In the genomic region with DNA sequence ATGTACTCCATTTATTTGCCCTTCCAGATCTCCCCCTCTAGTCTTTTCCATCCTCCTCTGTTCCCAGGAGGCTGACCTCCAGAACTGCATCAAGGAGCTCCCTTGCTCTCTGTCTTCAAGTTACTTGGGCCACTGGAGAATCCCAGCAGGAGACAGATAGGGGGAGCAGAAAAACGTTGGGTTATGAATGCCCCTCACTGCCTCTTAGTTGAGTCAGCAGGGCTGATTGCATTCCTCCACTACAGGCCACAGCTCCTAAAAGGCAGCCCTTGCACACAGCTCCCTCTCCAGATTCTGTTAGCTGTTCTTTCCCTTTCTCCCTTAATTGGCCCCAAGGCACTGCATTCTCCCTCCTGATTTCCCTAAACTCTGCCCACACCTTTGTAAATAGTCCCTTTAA, we compare ENCODE assay signal across 1 cellular context.
TF ChIP-seq lines count a peak whose summit lies in the region.

No MANE protein-coding gene starts in this region.

TF ChIP-seq in GM23338, 12 proteins besides CTCF, POLR2A, EP300 and RAD21 (continued from another document):
- TF ChIP-seq, protein P1, sequence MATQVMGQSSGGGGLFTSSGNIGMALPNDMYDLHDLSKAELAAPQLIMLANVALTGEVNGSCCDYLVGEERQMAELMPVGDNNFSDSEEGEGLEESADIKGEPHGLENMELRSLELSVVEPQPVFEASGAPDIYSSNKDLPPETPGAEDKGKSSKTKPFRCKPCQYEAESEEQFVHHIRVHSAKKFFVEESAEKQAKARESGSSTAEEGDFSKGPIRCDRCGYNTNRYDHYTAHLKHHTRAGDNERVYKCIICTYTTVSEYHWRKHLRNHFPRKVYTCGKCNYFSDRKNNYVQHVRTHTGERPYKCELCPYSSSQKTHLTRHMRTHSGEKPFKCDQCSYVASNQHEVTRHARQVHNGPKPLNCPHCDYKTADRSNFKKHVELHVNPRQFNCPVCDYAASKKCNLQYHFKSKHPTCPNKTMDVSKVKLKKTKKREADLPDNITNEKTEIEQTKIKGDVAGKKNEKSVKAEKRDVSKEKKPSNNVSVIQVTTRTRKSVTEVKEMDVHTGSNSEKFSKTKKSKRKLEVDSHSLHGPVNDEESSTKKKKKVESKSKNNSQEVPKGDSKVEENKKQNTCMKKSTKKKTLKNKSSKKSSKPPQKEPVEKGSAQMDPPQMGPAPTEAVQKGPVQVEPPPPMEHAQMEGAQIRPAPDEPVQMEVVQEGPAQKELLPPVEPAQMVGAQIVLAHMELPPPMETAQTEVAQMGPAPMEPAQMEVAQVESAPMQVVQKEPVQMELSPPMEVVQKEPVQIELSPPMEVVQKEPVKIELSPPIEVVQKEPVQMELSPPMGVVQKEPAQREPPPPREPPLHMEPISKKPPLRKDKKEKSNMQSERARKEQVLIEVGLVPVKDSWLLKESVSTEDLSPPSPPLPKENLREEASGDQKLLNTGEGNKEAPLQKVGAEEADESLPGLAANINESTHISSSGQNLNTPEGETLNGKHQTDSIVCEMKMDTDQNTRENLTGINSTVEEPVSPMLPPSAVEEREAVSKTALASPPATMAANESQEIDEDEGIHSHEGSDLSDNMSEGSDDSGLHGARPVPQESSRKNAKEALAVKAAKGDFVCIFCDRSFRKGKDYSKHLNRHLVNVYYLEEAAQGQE (IDR thresholded peaks at IDR 0.05; ENCODE audit: unreplicated experiment), result no peak
- no peak for TF ChIP-seq EZH2 (IDR thresholded peaks at IDR 0.05; ENCODE audit: low read depth, unreplicated experiment)
